ENCODE assay signal across 13 cellular contexts in the genomic region with DNA sequence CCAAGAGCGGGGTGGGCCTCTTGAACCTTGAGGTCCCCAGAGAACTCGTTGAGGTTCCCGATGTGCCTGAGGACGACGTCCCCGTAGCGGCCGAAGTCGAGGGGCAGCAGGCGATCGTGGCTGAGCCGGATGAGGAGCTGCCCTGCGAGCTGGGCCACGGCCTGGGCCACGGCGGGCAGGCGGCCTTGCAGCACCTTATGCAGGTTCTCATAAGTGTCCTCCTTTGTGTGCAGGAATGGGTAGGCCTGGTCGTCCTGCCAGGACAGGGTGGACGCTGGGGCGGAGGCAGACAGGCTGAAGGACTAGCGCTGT. TPM values are rescaled to one million over a fixed set of nuclear protein-coding genes. Genes with fewer than 3 reads are reported as not detected.
A peak's percentile ranks its signal among the peaks of the same experiment; 100 is the strongest.
DNase-seq lines count a peak whose midpoint lies in the region; ATAC-seq and TF ChIP-seq lines count a peak whose summit lies in the region.
"Had no signal": no experiment of that assay in that cellular context is flagged by ENCODE, and none has a peak within 500 bp of the region (broad histone marks: within the 10 kb centered on the region; RNA-seq: fewer than 3 reads in every experiment).

No MANE protein-coding gene starts in this region.

- H3K9ac ChIP-seq in BLaER1 (peak overlapping the region; percentile 79), H9 (ENCODE audit: extremely low read depth, insufficient read length, low read length) (no peak overlapping the region)

- H3K36me3 ChIP-seq in BLaER1 (peaks cover 35% of the 10 kb centered on the region), lower lobe of right lung (no peaks in the 10 kb centered on the region)
- H3K36me3 ChIP-seq: gastroesophageal sphincter, right atrium auricular region had no signal

- H3K79me2 ChIP-seq in H9 (ENCODE audit: insufficient read depth, low read length): no peaks in the 10 kb centered on the region

- H2BK5ac ChIP-seq in H9 (ENCODE audit: insufficient read length, low read length): no peak overlapping the region

- POLR2A ChIA-PET in activated CD8-positive, alpha-beta T cell treated with anti-CD3 and anti-CD28 coated beads, Interleukin-2, amount 10 ng/mL, durations not matched to agents 7 days and 5 days (lab: Charles Lee): interaction anchor here (1.1 to 2.0 kb wide), 2 partner anchors 13 to 15 kb away, joined by 5 to 8 read pairs; a partner anchor contains a TSS

- no peak overlapping the region for H3K23ac ChIP-seq in H9 (ENCODE audit: insufficient read length, low read depth, low read length)

- H3K27me3 ChIP-seq in BLaER1: no peaks in the 10 kb centered on the region
- H3K27me3 ChIP-seq in H9 (ENCODE audit: insufficient read depth, low read length): peaks cover 3% of the 10 kb centered on the region; the same call in 1 of the 2 replicates
- H3K27me3 ChIP-seq in lower lobe of right lung (ENCODE audit: low read depth): peaks cover 3% of the 10 kb centered on the region
- H3K27me3 ChIP-seq: right atrium auricular region had no signal

- H3K56ac ChIP-seq in H9 (ENCODE audit: insufficient read length, low read depth, low read length): no peak overlapping the region

- no peak overlapping the region for H4K5ac ChIP-seq in H9 (ENCODE audit: insufficient read length, low read depth, low read length)

- H3K4me1 Mint-ChIP-seq in H9: peaks cover 9 to 18% of the 10 kb centered on the region in 2 experiments
- H3K4me1 Mint-ChIP-seq in activated CD8-positive, alpha-beta T cell treated with anti-CD3 and anti-CD28 coated beads, Interleukin-2, amount 10 ng/mL, durations not matched to agents 7 days and 5 days (ENCODE audit: low read depth): peaks cover 73% of the 10 kb centered on the region

- H2AK5ac ChIP-seq in H9 (ENCODE audit: insufficient read length, low read length): no peak overlapping the region

- peak overlapping the region in 1 of 2 experiments; percentile 78; a peak in 2 of 5 replicates for H3K4me3 Mint-ChIP-seq in H9
- H3K4me3 Mint-ChIP-seq in activated CD8-positive, alpha-beta T cell treated with anti-CD3 and anti-CD28 coated beads, Interleukin-2, amount 10 ng/mL, durations not matched to agents 7 days and 5 days: peak overlapping the region; percentile 79

- H3K79me1 ChIP-seq in H9 (ENCODE audit: insufficient read depth, low read depth, low read length, poor library complexity, severe bottlenecking): no peaks in the 10 kb centered on the region

- H3K4me2 ChIP-seq in BLaER1 (peak overlapping the region; percentile 99), H9 (ENCODE audit: insufficient read depth, insufficient read length, low read length) (peak overlapping the region; percentile 60)

- H3K14ac ChIP-seq in H9 (ENCODE audit: insufficient read depth, low read length): no peak overlapping the region; the same call in 1 of the 2 replicates

- H3T11ph ChIP-seq in H9 (ENCODE audit: low read length): no peak overlapping the region

- H2BK120ac ChIP-seq in H9 (ENCODE audit: low read depth, low read length, poor library complexity, severe bottlenecking): no peak overlapping the region

- peaks cover 44% of the 10 kb centered on the region for H3K27me3 Mint-ChIP-seq in H9 (ENCODE audit: low read depth)
- no peaks in the 10 kb centered on the region for H3K27me3 Mint-ChIP-seq in activated CD8-positive, alpha-beta T cell treated with anti-CD3 and anti-CD28 coated beads, Interleukin-2, amount 10 ng/mL, durations not matched to agents 7 days and 5 days (ENCODE audit: low read depth)

- in situ Hi-C loops in ACHN (cut with HindIII; ENCODE audit: low pct_ligation_motif_present, low pct_unique_long_range_greater_than_20kb, low sequenced_read_pairs): no loop called here

- H2BK15ac ChIP-seq in H9 (ENCODE audit: low read depth, low read length): no peak overlapping the region

- no peak overlapping the region for H2BK12ac ChIP-seq in H9 (ENCODE audit: insufficient read length, low read depth, low read length)

- H4K20me1 ChIP-seq in BLaER1 (no peaks in the 10 kb centered on the region), H9 (ENCODE audit: control insufficient read depth, insufficient read depth, insufficient read length) (no peaks in the 10 kb centered on the region)

- no peak overlapping the region for H2AFZ ChIP-seq in H9 (ENCODE audit: low read length)

- H3K4me3 ChIP-seq in BLaER1: peak overlapping the region; percentile 69
- no peak overlapping the region for H3K4me3 ChIP-seq in lower lobe of right lung

- H3K4me1 ChIP-seq in BLaER1 (peaks cover 59% of the 10 kb centered on the region), H9 (ENCODE audit: insufficient read depth, low read length) (no peaks in the 10 kb centered on the region), lower lobe of right lung (peaks cover 6% of the 10 kb centered on the region)

- no peak overlapping the region for H4K8ac ChIP-seq in H9 (replicated peaks; ENCODE audit: insufficient read length, low read depth, low read length)

- no peak for ATAC-seq in activated CD8-positive, alpha-beta T cell treated with anti-CD3 and anti-CD28 coated beads, Interleukin-2, amount 10 ng/mL, durations not matched to agents 7 days and 5 days
- peak in 1 of 2 donors; percentile 4 for ATAC-seq in lower lobe of right lung

- intact Hi-C loops in lower lobe of right lung (cut with DNase I) (no loop called here), posterior vena cava (cut with DNase I) (no loop called here)

- no peak overlapping the region for H4K91ac ChIP-seq in H9 (ENCODE audit: insufficient read length, low read depth, low read length)

- peaks cover 0 to 4% (median 0%) of the 10 kb centered on the region in 3 experiments; a peak in 1 of 7 replicates for H3K36me3 Mint-ChIP-seq in H9 (ENCODE audit: insufficient read depth in 1 of 3, low read depth in 3 of 3)
- peaks cover 22% of the 10 kb centered on the region for H3K36me3 Mint-ChIP-seq in activated CD8-positive, alpha-beta T cell treated with anti-CD3 and anti-CD28 coated beads, Interleukin-2, amount 10 ng/mL, durations not matched to agents 7 days and 5 days (ENCODE audit: low read depth)

- DNase-seq in H9 (no peak), lower lobe of right lung (no peak), posterior vena cava (ENCODE audit: low spot score) (no peak), DMS79 (lab: John Stamatoyannopoulos, UW) (no peak), SW 1271 (lab: John Stamatoyannopoulos, UW) (no peak), ACHN (no peak)
- no peak for DNase-seq in activated CD8-positive, alpha-beta T cell treated with anti-CD3 and anti-CD28 coated beads, Interleukin-2, amount 10 ng/mL, durations not matched to agents 7 days and 5 days
- DNase-seq: NCI-H524 treated with DMSO at 0.1 percent for 48 hours had no signal

- CTCF ChIA-PET in activated CD8-positive, alpha-beta T cell treated with anti-CD3 and anti-CD28 coated beads, Interleukin-2, amount 10 ng/mL, durations not matched to agents 7 days and 5 days (lab: Charles Lee): interaction anchor here (1.4 to 2.0 kb wide), 4 partner anchors 10 to 79 kb away, joined by 3 to 12 read pairs (median 10); a partner anchor contains a TSS

- WGBS in H9 (ENCODE audit: extremely low coverage, insufficient read length, low lambda C conversion rate): no CpG with 5 or more reads among the region's 21 CpGs

- no peak overlapping the region for H2BK20ac ChIP-seq in H9 (ENCODE audit: low read depth, low read length, poor library complexity, severe bottlenecking)

- no peak for TF ChIP-seq CTCF in H9 (conservative IDR thresholded peaks at IDR 0.05)
- no peak for TF ChIP-seq CTCF in lower lobe of right lung (IDR thresholded peaks at IDR 0.05)

- peaks cover 5% of the 10 kb centered on the region for H3K23me2 ChIP-seq in H9 (ENCODE audit: insufficient read length, low read depth, low read length, poor library complexity, severe bottlenecking)

- H3K27ac ChIP-seq in BLaER1 (peak overlapping the region; percentile 85), H9 (ENCODE audit: insufficient read length, low read depth, low read length) (no peak overlapping the region), lower lobe of right lung (peak overlapping the region; percentile 51)
- H3K27ac ChIP-seq: right atrium auricular region had no signal

- H3K9me3 ChIP-seq in BLaER1 (no peaks in the 10 kb centered on the region), H9 (ENCODE audit: control insufficient read depth, low read depth, low read length) (no peaks in the 10 kb centered on the region), lower lobe of right lung (no peaks in the 10 kb centered on the region)
- H3K9me3 ChIP-seq: gastroesophageal sphincter, right atrium auricular region had no signal

- no peaks in the 10 kb centered on the region for H3K9me3 Mint-ChIP-seq in H9
- H3K9me3 Mint-ChIP-seq in activated CD8-positive, alpha-beta T cell treated with anti-CD3 and anti-CD28 coated beads, Interleukin-2, amount 10 ng/mL, durations not matched to agents 7 days and 5 days (ENCODE audit: insufficient read depth): no peaks in the 10 kb centered on the region

- H3K4ac ChIP-seq in H9 (ENCODE audit: low read depth, low read length): no peak overlapping the region

- no peak overlapping the region for H3K27ac Mint-ChIP-seq in H9
- peak overlapping the region; percentile 90 for H3K27ac Mint-ChIP-seq in activated CD8-positive, alpha-beta T cell treated with anti-CD3 and anti-CD28 coated beads, Interleukin-2, amount 10 ng/mL, durations not matched to agents 7 days and 5 days

- no peak overlapping the region for H3K18ac ChIP-seq in H9 (ENCODE audit: insufficient read length, low read depth, low read length)

RNA-seq across cellular contexts. Expression of a gene that starts 14.2 kb away (rescaled TPM):
- total RNA-seq in H9 (2021) (1.9 and 2.3 TPM in 2 replicates), lower lobe of right lung (0.35 TPM), posterior vena cava (under 1 TPM; 0.57 to 0.83 TPM)
- 10 to 100 TPM; 13.1 to 14.5 TPM for total RNA-seq in activated CD8-positive, alpha-beta T cell treated with anti-CD3 and anti-CD28 coated beads, Interleukin-2, amount 10 ng/mL, durations not matched to agents 7 days and 5 days

RNA-seq across cellular contexts. Expression of a gene that starts 14.9 kb away (rescaled TPM):
- total RNA-seq in H9 (2021): 16.7 and 17.5 TPM in 2 replicates
- total RNA-seq in activated CD8-positive, alpha-beta T cell treated with anti-CD3 and anti-CD28 coated beads, Interleukin-2, amount 10 ng/mL, durations not matched to agents 7 days and 5 days: 10 to 100 TPM; 42.1 to 43.5 TPM
- 19.5 TPM for total RNA-seq in lower lobe of right lung
- 10 to 100 TPM; 10.8 to 16.3 TPM for total RNA-seq in posterior vena cava

RNA-seq across cellular contexts. Expression of a gene that starts 25.0 kb away (rescaled TPM):
- 25.8 and 26.1 TPM in 2 replicates for total RNA-seq in H9 (2021)
- total RNA-seq in activated CD8-positive, alpha-beta T cell treated with anti-CD3 and anti-CD28 coated beads, Interleukin-2, amount 10 ng/mL, durations not matched to agents 7 days and 5 days: 10 to 100 TPM; 17.0 to 17.6 TPM
- 75.2 TPM for total RNA-seq in lower lobe of right lung
- 100 to 1,000 TPM in 1 of 2 donors, 10 to 100 TPM in 1; 79.5 to 230 TPM for total RNA-seq in posterior vena cava

RNA-seq across cellular contexts. Expression of a gene that starts 29.1 kb away (rescaled TPM):
- total RNA-seq in H9 (2021) (0.33 and 0.50 TPM in 2 replicates), lower lobe of right lung (not detected), posterior vena cava (not detected)
- not detected for total RNA-seq in activated CD8-positive, alpha-beta T cell treated with anti-CD3 and anti-CD28 coated beads, Interleukin-2, amount 10 ng/mL, durations not matched to agents 7 days and 5 days
- total RNA-seq: mammary epithelial cell; right atrium auricular region; T-helper 1 cell treated with Interleukin-12 subunit alpha and Interleukin-12 subunit beta and Interleukin-4 antibody, amounts not matched to agents 30 ng/mL and 1 ng/mL, for 36 hours had no signal

RNA-seq across cellular contexts. Expression of a gene that starts 41.1 kb away (rescaled TPM):
- total RNA-seq in H9 (2021) (0.85 and 1.3 TPM in 2 replicates), lower lobe of right lung (0.74 TPM), posterior vena cava (under 1 TPM; 0.14 to 0.51 TPM)
- total RNA-seq in activated CD8-positive, alpha-beta T cell treated with anti-CD3 and anti-CD28 coated beads, Interleukin-2, amount 10 ng/mL, durations not matched to agents 7 days and 5 days: under 1 TPM; 0.37 to 0.45 TPM
